In the genomic region with DNA sequence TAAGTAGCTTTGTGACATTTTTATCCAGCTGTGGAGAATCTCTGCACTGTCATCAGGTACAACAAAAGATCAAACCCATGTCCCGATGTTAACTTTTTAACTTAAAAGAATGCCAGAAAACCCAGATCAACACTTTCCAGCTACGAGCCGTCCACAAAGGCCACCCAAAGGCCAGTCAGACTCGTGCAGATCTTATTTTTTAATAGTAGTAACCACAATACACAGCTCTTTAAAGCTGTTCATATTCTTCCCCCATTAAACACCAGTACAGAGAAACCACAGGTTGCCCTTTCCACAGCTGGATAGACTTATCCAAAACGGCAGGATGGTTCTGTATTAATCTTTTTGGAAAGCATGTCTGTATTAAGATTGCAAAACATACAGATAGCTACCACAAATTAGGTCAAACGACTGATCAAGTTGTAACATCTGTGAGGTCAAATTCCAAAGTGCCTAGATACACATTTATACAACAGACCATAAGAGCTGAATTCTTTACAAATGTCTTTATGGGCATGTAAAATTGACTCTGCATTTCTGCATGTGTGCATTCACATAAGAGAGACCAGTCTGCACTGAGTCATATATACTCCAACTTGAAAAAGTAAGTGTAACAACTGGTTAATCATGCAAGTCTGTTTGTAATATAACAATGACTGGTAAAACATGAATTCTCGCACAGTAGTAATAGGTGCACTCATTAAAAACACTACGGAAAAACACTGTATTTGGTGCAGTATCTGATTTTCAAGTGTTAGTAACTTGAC, we compare ENCODE assay signal across 1 cellular context.
TF ChIP-seq lines count a peak whose summit lies in the region.

No MANE protein-coding gene starts in this region.

TF ChIP-seq in GM12878, 131 proteins besides CTCF, POLR2A, EP300 and RAD21 (continued from another document):
- TF ChIP-seq ZNF687 (IDR thresholded peaks at IDR 0.05): no peak; the same call in 1 of the 2 replicates
- no peak for TF ChIP-seq NRF1 (conservative IDR thresholded peaks at IDR 0.05; ENCODE audit: low read depth, low read length)
- TF ChIP-seq WRNIP1 (IDR thresholded peaks at IDR 0.05; ENCODE audit: borderline replicate concordance, low read depth, low read length): 0 out of 2 replicates have a peak, but pooled peaks have one; percentile 42
- TF ChIP-seq CHD1 (IDR thresholded peaks at IDR 0.05; ENCODE audit: low read depth, low read length): peak; percentile 28; the same call in 1 of the 2 replicates
- no peak for TF ChIP-seq NR2C1 (IDR thresholded peaks at IDR 0.05)
- 0 out of 2 replicates have a peak, but pooled peaks have one; percentile 20 for TF ChIP-seq ZBED1 (IDR thresholded peaks at IDR 0.05; ENCODE audit: borderline replicate concordance)
- TF ChIP-seq POLR2AphosphoS5 (IDR thresholded peaks at IDR 0.05; ENCODE audit: low read length): peak; percentile 65
- TF ChIP-seq ELK1 (IDR thresholded peaks at IDR 0.05; ENCODE audit: low read depth, low read length): no peak
- no peak for TF ChIP-seq RAD51 (IDR thresholded peaks at IDR 0.05)
- TF ChIP-seq BCL3 (IDR thresholded peaks at IDR 0.05; ENCODE audit: borderline replicate concordance, insufficient read depth, low read depth, low read length, poor library complexity, severe bottlenecking): peak; percentile 69
